In genomic region chr16:71956500-71956899, GRCh38 we compare ENCODE assay signal across 1 cellular context.
TF ChIP-seq lines count a peak whose summit lies in the region.

No MANE protein-coding gene starts in this region.

TF ChIP-seq in SK-N-SH, 30 proteins besides CTCF, POLR2A, EP300 and RAD21 (continued from another document):
- TF ChIP-seq REST (IDR thresholded peaks at IDR 0.05; ENCODE audit: low read depth, low read length), result no peak
